Comparison of ENCODE assay signal across 26 cellular contexts in the genomic region with DNA sequence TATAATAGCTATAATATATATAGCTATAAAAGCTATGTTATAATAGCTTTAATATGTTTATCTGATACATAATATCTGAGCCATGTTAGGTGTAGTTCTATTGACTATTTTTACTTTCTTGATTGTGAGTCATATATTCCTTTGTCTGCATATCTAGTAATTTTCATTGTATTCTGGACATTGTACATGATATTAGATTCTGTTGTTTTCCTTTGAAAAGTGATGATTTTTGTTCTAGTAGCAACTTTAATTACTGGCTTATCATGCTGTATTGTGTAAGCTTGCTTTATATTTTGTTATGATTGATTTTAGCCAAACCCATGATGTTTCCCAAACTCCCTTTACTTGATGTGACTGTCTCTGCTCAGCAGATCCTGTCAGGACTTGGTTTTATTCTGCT.
"Had no signal": no experiment of that assay in that cellular context is flagged by ENCODE, and none has a peak within 500 bp of the region (broad histone marks: within the 10 kb centered on the region; RNA-seq: fewer than 3 reads in every experiment).

No MANE protein-coding gene starts in this region.

- H3K4me2 ChIP-seq: hepatocyte had no signal

- H3K79me2 ChIP-seq: hepatocyte had no signal

- H3K36me3 ChIP-seq: colonic mucosa, esophagus muscularis mucosa, esophagus squamous epithelium, gastrocnemius medialis, gastroesophageal sphincter, heart left ventricle, heart right ventricle had no signal

- H2AFZ ChIP-seq: hepatocyte had no signal

- ATAC-seq: effector memory CD8-positive, alpha-beta T cell; esophagus mucosa; foreskin keratinocyte; gastrocnemius medialis; gastroesophageal sphincter; heart left ventricle; heart right ventricle had no signal

- H3K27me3 ChIP-seq: colonic mucosa, dorsolateral prefrontal cortex, esophagus muscularis mucosa, esophagus squamous epithelium, foreskin keratinocyte, gastrocnemius medialis, gastroesophageal sphincter, heart left ventricle, heart right ventricle, hepatocyte had no signal

- FAIRE-seq: endothelial cell of umbilical vein had no signal

- H3K4me3 ChIP-seq: colonic mucosa, coronary artery, dorsolateral prefrontal cortex, esophagus muscularis mucosa, esophagus squamous epithelium, gastrocnemius medialis, gastroesophageal sphincter, heart left ventricle, heart right ventricle, hepatocyte had no signal

- DNase-seq: colonic mucosa; cortex of kidney; dermis blood vessel endothelial cell; dorsolateral prefrontal cortex; effector CD4-positive, alpha-beta T cell; effector CD8-positive, alpha-beta T cell; effector memory CD4-positive, alpha-beta T cell; effector memory CD8-positive, alpha-beta T cell; endodermal cell; erythroblast; esophagus squamous epithelium; foreskin fibroblast; foreskin keratinocyte; foreskin melanocyte; gastrocnemius medialis; glutamatergic neuron; head of caudate nucleus; heart left ventricle; heart right ventricle had no signal

- H3K27ac ChIP-seq: colonic mucosa, coronary artery, dorsolateral prefrontal cortex, epithelial cell of prostate, esophagus muscularis mucosa, esophagus squamous epithelium, foreskin keratinocyte, gastrocnemius medialis, gastroesophageal sphincter, heart left ventricle, heart right ventricle, hepatocyte had no signal

- H3K4me1 ChIP-seq: colonic mucosa, esophagus muscularis mucosa, esophagus squamous epithelium, foreskin keratinocyte, gastrocnemius medialis, gastroesophageal sphincter, heart left ventricle, heart right ventricle had no signal

- H3K9me3 ChIP-seq: colonic mucosa had no signal
